ENCODE assay signal across 14 cellular contexts in genomic region chr12:27511031-27511722, GRCh38. TPM values are rescaled to one million over a fixed set of nuclear protein-coding genes. Genes with fewer than 3 reads are reported as not detected.
DNase-seq lines count a peak whose midpoint lies in the region; ATAC-seq and TF ChIP-seq lines count a peak whose summit lies in the region.
"Had no signal": no experiment of that assay in that cellular context is flagged by ENCODE, and none has a peak within 500 bp of the region (broad histone marks: within the 10 kb centered on the region; RNA-seq: fewer than 3 reads in every experiment).

No MANE protein-coding gene starts in this region.

- H4K20me1 ChIP-seq in fibroblast of lung (ENCODE audit: control insufficient read depth, extremely low read depth, insufficient read depth, low read length): no peaks in the 10 kb centered on the region

- H3K4me3 ChIP-seq in fibroblast of lung (replicated peaks in 1 of 4; ENCODE audit: control extremely low read depth in 1 of 4, insufficient read depth in 1 of 4, low read depth in 3 of 4, low read length in 4 of 4): no peak overlapping the region
- no peak overlapping the region for H3K4me3 ChIP-seq in mesodermal cell (ENCODE audit: extremely low read depth, insufficient read depth, low read length, poor library complexity, severe bottlenecking)
- H3K4me3 ChIP-seq in suprapubic skin: no peak overlapping the region
- H3K4me3 ChIP-seq: coronary artery had no signal

- H3K9me3 ChIP-seq in fibroblast of lung (ENCODE audit: control insufficient read depth, insufficient read depth, low read depth, low read length) (no peaks in the 10 kb centered on the region), mesodermal cell (ENCODE audit: control insufficient read depth, low read length) (no peaks in the 10 kb centered on the region), suprapubic skin (no peaks in the 10 kb centered on the region)

- H3K4me1 ChIP-seq in fibroblast of lung (ENCODE audit: control insufficient read depth, extremely low read depth, insufficient read depth, low read length) (no peaks in the 10 kb centered on the region), mesodermal cell (ENCODE audit: control insufficient read depth, insufficient read depth, low read length, poor library complexity, severe bottlenecking) (peaks cover 18% of the 10 kb centered on the region), suprapubic skin (peaks cover 3% of the 10 kb centered on the region)

- WGBS in mesodermal cell (ENCODE audit: insufficient coverage in 2 of 2), 2 experiments: 94 to 95% methylated on average over 4 to 5 of the region's 6 CpGs
- 60% methylated on average over 6 of the region's 6 CpGs for WGBS in suprapubic skin

- H3K27me3 ChIP-seq in fibroblast of lung (ENCODE audit: control insufficient read depth, insufficient read depth, low read length) (no peaks in the 10 kb centered on the region), suprapubic skin (no peaks in the 10 kb centered on the region)

- H3K36me3 ChIP-seq in fibroblast of lung (ENCODE audit: control insufficient read depth, insufficient read depth, low read length) (no peaks in the 10 kb centered on the region), mesodermal cell (ENCODE audit: control insufficient read depth, insufficient read depth, low read length) (no peaks in the 10 kb centered on the region), suprapubic skin (no peaks in the 10 kb centered on the region)
- H3K36me3 ChIP-seq: WERI-Rb-1 had no signal

- no peak overlapping the region for H3K9ac ChIP-seq in fibroblast of lung (ENCODE audit: insufficient read depth, low read length)

- H2AFZ ChIP-seq in fibroblast of lung (ENCODE audit: low read length): no peak overlapping the region

- no peak for TF ChIP-seq EP300 in suprapubic skin (IDR thresholded peaks at IDR 0.05)

- H3K79me2 ChIP-seq in fibroblast of lung (ENCODE audit: control insufficient read depth, insufficient read depth, low read length): no peaks in the 10 kb centered on the region

- no peak overlapping the region for H3K4me2 ChIP-seq in fibroblast of lung (ENCODE audit: extremely low read depth, insufficient read depth, low read length)

- TF ChIP-seq CTCF in fibroblast of lung (conservative IDR thresholded peaks at IDR 0.05 in 1 of 2, IDR thresholded peaks at IDR 0.05 in 1 of 2; ENCODE audit: low read depth in 1 of 2, low read length in 2 of 2) (no peak), suprapubic skin (IDR thresholded peaks at IDR 0.05) (no peak), GM10266 (IDR thresholded peaks at IDR 0.05; ENCODE audit: control insufficient read depth, insufficient read depth, low read depth, missing control alignments) (no peak)

- H3K27ac ChIP-seq in fibroblast of lung (ENCODE audit: insufficient read depth, low read length) (no peak overlapping the region), mesodermal cell (ENCODE audit: low read depth, low read length, severe bottlenecking) (peak overlapping the region; percentile 66), suprapubic skin (peak overlapping the region; percentile 37)
- H3K27ac ChIP-seq: WERI-Rb-1 had no signal

- TF ChIP-seq POLR2A in suprapubic skin (IDR thresholded peaks at IDR 0.05): no peak

- ATAC-seq in HG03571 (IDR thresholded peaks at IDR 0.05; ENCODE audit: unreplicated experiment): no peak
- no peak for ATAC-seq in GM18909 (IDR thresholded peaks at IDR 0.05; ENCODE audit: poor library complexity, unreplicated experiment)
- ATAC-seq: activated naive CD4-positive, alpha-beta T cell treated with anti-CD3 and anti-CD28 coated beads, Interleukin-2, amount 50 U/mL, for 72 hours had no signal

- peak; percentile 18 for DNase-seq in NCI-H446 treated with DMSO at 0.1 percent for 48 hours (lab: John Stamatoyannopoulos, UW)
- peak; percentile 79 to 93 for DNase-seq in fibroblast of lung (ENCODE audit: low read depth in 2 of 2)
- DNase-seq in suprapubic skin (ENCODE audit: low spot score in 2 of 2): no peak
- DNase-seq in GM10266 (ENCODE audit: extremely low spot score): no peak
- DNase-seq in T-helper 9 cell: no peak
- DNase-seq: CD4-positive, alpha-beta T cell; posterior cingulate gyrus; stimulated activated CD8-positive, alpha-beta memory T cell treated with anti-CD3 and anti-CD28 coated beads, Interleukin-4, amount 100 ng/mL, for 48 hours; WERI-Rb-1 had no signal

RNA-seq across cellular contexts. Expression of gene PPFIBP1, which starts 12.8 kb away (rescaled TPM):
- total RNA-seq in fibroblast of lung (51.4 and 93.0 TPM in 2 replicates), suprapubic skin (100 to 1,000 TPM in 1 of 4 donors, 10 to 100 TPM in 3; 48.6 to 148 (median 74.8) TPM)
- 46.8 and 65.1 TPM in 2 replicates for polyA plus RNA-seq in fibroblast of lung
- 26.7 and 40.5 TPM in 2 replicates for polyA plus RNA-seq in fibroblast of lung (2012)
- polyA minus RNA-seq in fibroblast of lung (ENCODE audit: low replicate concordance): 29.9 and 58.7 TPM in 2 replicates
- 106 TPM for polyA plus RNA-seq in mesodermal cell (2013, experiment 1 of 2)
- 98.9 TPM for polyA plus RNA-seq in mesodermal cell (2013, experiment 2 of 2)

Comparison
In these comparisons a context has a peak if more than half of its experiments do, and no peak if none do; other contexts are left out.
1. DNase-seq: peak in NCI-H446 treated with DMSO at 0.1 percent for 48 hours (single experiment) and fibroblast of lung (2 of 2); none in suprapubic skin (0 of 2), GM10266 (single experiment) and T-helper 9 cell (single experiment).